Comparison of ENCODE assay signal across 30 cellular contexts in the genomic region with DNA sequence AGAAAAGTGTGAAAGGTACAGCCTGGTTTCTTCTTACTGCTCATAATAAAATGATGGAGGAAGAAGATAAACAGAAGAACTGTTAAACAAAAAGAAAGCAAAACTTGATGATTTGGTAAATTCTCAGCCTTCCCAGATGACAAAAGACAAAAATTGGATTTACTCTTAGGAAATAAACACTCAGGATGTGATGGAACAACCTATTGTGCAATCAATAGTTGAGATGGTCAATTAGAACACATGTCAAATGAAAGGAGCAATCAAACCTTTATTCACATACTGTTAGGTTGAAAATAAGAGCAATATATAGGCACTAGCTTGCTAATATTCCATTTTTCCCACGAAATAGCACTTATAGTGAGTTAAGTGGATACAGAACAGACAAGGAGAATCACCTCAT.
"Had no signal": no experiment of that assay in that cellular context is flagged by ENCODE, and none has a peak within 500 bp of the region (broad histone marks: within the 10 kb centered on the region; RNA-seq: fewer than 3 reads in every experiment).

No MANE protein-coding gene starts in this region.

- H3K9me3 Mint-ChIP-seq: nephron progenitor cell; neural crest cell; stimulated activated memory B cell treated with anti-CD40 and anti-IgM and Interleukin-4, amounts not matched to agents 10 μg/mL and 1 μg/mL and 100 μg/mL, for 72 hours; stimulated activated naive CD8-positive, alpha-beta T cell treated with anti-CD3 and anti-CD28 coated beads, Interleukin-15, amount 100 ng/mL, for 72 hours; type B pancreatic cell had no signal

- H3K27ac Mint-ChIP-seq: naive thymus-derived CD8-positive, alpha-beta T cell; natural killer cell treated with Interleukin-12 subunit alpha and Interleukin-12 subunit beta and Interleukin-15 and Interleukin-18, amount 100 ng/mL, for 72 hours; nephron progenitor cell; stimulated activated memory B cell treated with anti-CD40 and anti-IgM and Interleukin-4, amounts not matched to agents 10 μg/mL and 1 μg/mL and 100 μg/mL, for 72 hours; stimulated activated naive CD8-positive, alpha-beta T cell treated with anti-CD3 and anti-CD28 coated beads, Interleukin-15, amount 100 ng/mL, for 72 hours; type B pancreatic cell had no signal

- ATAC-seq: naive thymus-derived CD8-positive, alpha-beta T cell; natural killer cell treated with Interleukin-12 subunit alpha and Interleukin-12 subunit beta and Interleukin-15 and Interleukin-18, amount 100 ng/mL, for 72 hours; pancreas; psoas muscle; right cardiac atrium; sciatic nerve; stimulated activated naive CD8-positive, alpha-beta T cell treated with anti-CD3 and anti-CD28 coated beads, Interleukin-15, amount 100 ng/mL, for 72 hours; stimulated activated naive CD8-positive, alpha-beta T cell treated with anti-CD3 and anti-CD28 coated beads, Interleukin-15, Interleukin-2, amounts not matched to agents 100 U/mL and 50 U/mL, for 24 hours; upper lobe of right lung had no signal

- H3K4me1 ChIP-seq: pancreas, psoas muscle, spleen, suprapubic skin, testis, tibial artery, transverse colon, upper lobe of right lung, uterus had no signal

- H3K27me3 ChIP-seq: neutrophil, pancreas, spleen, suprapubic skin, testis, tibial artery, transverse colon, upper lobe of right lung, uterus had no signal

- H3K4me3 Mint-ChIP-seq: naive thymus-derived CD8-positive, alpha-beta T cell; natural killer cell treated with Interleukin-12 subunit alpha and Interleukin-12 subunit beta and Interleukin-15 and Interleukin-18, amount 100 ng/mL, for 72 hours; nephron progenitor cell; neural crest cell; stimulated activated memory B cell treated with anti-CD40 and anti-IgM and Interleukin-4, amounts not matched to agents 10 μg/mL and 1 μg/mL and 100 μg/mL, for 72 hours; stimulated activated naive CD8-positive, alpha-beta T cell treated with anti-CD3 and anti-CD28 coated beads, Interleukin-15, amount 100 ng/mL, for 72 hours; type B pancreatic cell had no signal

- H3K36me3 Mint-ChIP-seq: naive thymus-derived CD8-positive, alpha-beta T cell; stimulated activated memory B cell treated with anti-CD40 and anti-IgM and Interleukin-4, amounts not matched to agents 10 μg/mL and 1 μg/mL and 100 μg/mL, for 72 hours; type B pancreatic cell had no signal

- DNase-seq: naive thymus-derived CD8-positive, alpha-beta T cell; nephron progenitor cell; nucleus accumbens; pancreas; psoas muscle; right cardiac atrium; spleen; stimulated activated CD4-positive, alpha-beta T cell treated with anti-CD3 and anti-CD28 coated beads, Interleukin-12 subunit alpha, Interleukin-12 subunit beta, amount 100 ng/mL, for 4 hours; stimulated activated CD4-positive, alpha-beta T cell treated with anti-CD3 and anti-CD28 coated beads, Interleukin-1b, Interleukin-23, amount 100 ng/mL, for 48 hours; stimulated activated CD4-positive, alpha-beta T cell treated with anti-CD3 and anti-CD28 coated beads, Interleukin-4, amount 100 ng/mL, for 1 hour; stimulated activated CD4-positive, alpha-beta T cell treated with anti-CD3 and anti-CD28 coated beads, Interleukin-4, amount 100 ng/mL, for 4 hours; stimulated activated CD8-positive, alpha-beta memory T cell treated with anti-CD3 and anti-CD28 coated beads, Interleukin-4, amount 100 ng/mL, for 48 hours; stimulated activated naive CD4-positive, alpha-beta T cell; stimulated activated naive CD8-positive, alpha-beta T cell treated with anti-CD3 and anti-CD28 coated beads, Interleukin-15, amount 100 ng/mL, for 72 hours; stimulated activated naive CD8-positive, alpha-beta T cell treated with anti-CD3 and anti-CD28 coated beads, Interleukin-15, Interleukin-2, amounts not matched to agents 100 U/mL and 50 U/mL, for 24 hours; substantia nigra; testis; tibial artery; transverse colon; upper lobe of right lung; uterus had no signal

- H3K36me3 ChIP-seq: neutrophil, pancreas, spleen, suprapubic skin, tibial artery, transverse colon, upper lobe of right lung, uterus had no signal

- H3K4me3 ChIP-seq: pancreas, psoas muscle, skin epidermis, smooth muscle cell, spleen, suprapubic skin, testis, tibial artery, transverse colon, upper lobe of right lung, uterus had no signal

- H3K9me3 ChIP-seq: neutrophil, pancreas, psoas muscle, spleen, suprapubic skin, testis, tibial artery, transverse colon, upper lobe of right lung, uterus had no signal

- FAIRE-seq: pancreas had no signal

- H3K4me1 Mint-ChIP-seq: naive thymus-derived CD8-positive, alpha-beta T cell; nephron progenitor cell; neural crest cell; stimulated activated memory B cell treated with anti-CD40 and anti-IgM and Interleukin-4, amounts not matched to agents 10 μg/mL and 1 μg/mL and 100 μg/mL, for 72 hours; stimulated activated naive CD8-positive, alpha-beta T cell treated with anti-CD3 and anti-CD28 coated beads, Interleukin-15, amount 100 ng/mL, for 72 hours had no signal

- H3K27ac ChIP-seq: neutrophil, pancreas, psoas muscle, skin epidermis, spleen, suprapubic skin, testis, tibial artery, transverse colon, upper lobe of right lung, uterus had no signal

- H3K27me3 Mint-ChIP-seq: naive thymus-derived CD8-positive, alpha-beta T cell; natural killer cell treated with Interleukin-12 subunit alpha and Interleukin-12 subunit beta and Interleukin-15 and Interleukin-18, amount 100 ng/mL, for 72 hours; stimulated activated memory B cell treated with anti-CD40 and anti-IgM and Interleukin-4, amounts not matched to agents 10 μg/mL and 1 μg/mL and 100 μg/mL, for 72 hours; stimulated activated naive CD8-positive, alpha-beta T cell treated with anti-CD3 and anti-CD28 coated beads, Interleukin-15, amount 100 ng/mL, for 72 hours; type B pancreatic cell had no signal

- H3K4me2 ChIP-seq: smooth muscle cell had no signal
